ENCODE assay signal across 8 cellular contexts in genomic region chr10:59907537-59907917, GRCh38. TPM values are rescaled to one million over a fixed set of nuclear protein-coding genes. Genes with fewer than 3 reads are reported as not detected.
A peak's percentile ranks its signal among the peaks of the same experiment; 100 is the strongest.
DNase-seq lines count a peak whose midpoint lies in the region; ATAC-seq and TF ChIP-seq lines count a peak whose summit lies in the region.

No MANE protein-coding gene starts in this region.

- intact Hi-C loops in colonic mucosa (cut with DNase I) (loop anchor here (10.0 kb wide), 1 partner anchor 127 kb away; no protein-coding TSS in a partner anchor), natural killer cell (cut with micrococcal nuclease) (loop anchor here (1.0 to 5.0 kb wide), 3 partner anchors 26 to 1995 kb away; partner anchors contain the start of genes ARID5B, CISD1 and IPMK)

- peaks cover 25 to 35% (median 30%) of the 10 kb centered on the region in 11 experiments; a peak in 21 of 22 replicates for H4K20me1 ChIP-seq in BLaER1 treated with 17β-estradiol and CSF1 and Interleukin-3, amounts not matched to agents 10 nM and 100 nM
- peaks cover 23% of the 10 kb centered on the region for H4K20me1 ChIP-seq in Karpas-422 (ENCODE audit: insufficient read depth, low read depth, low read length)

- peaks cover 49 to 51% of the 10 kb centered on the region in 2 donors for H3K4me1 Mint-ChIP-seq in natural killer cell

- peak overlapping the region; percentile 95 to 100 (median 99); a peak in 19 of 20 replicates for H3K4me3 ChIP-seq in BLaER1 treated with 17β-estradiol and CSF1 and Interleukin-3, amounts not matched to agents 10 nM and 100 nM
- peak overlapping the region; percentile 96 for H3K4me3 ChIP-seq in Karpas-422 (ENCODE audit: low read length)
- H3K4me3 ChIP-seq in colonic mucosa, result peak overlapping the region; percentile 85

- H3K4me2 ChIP-seq in BLaER1 treated with 17β-estradiol and CSF1 and Interleukin-3, amounts not matched to agents 10 nM and 100 nM, result peak overlapping the region; percentile 67 to 97 (median 83)
- H3K4me2 ChIP-seq in Karpas-422 (ENCODE audit: low read depth, low read length, poor library complexity, severe bottlenecking), result peak overlapping the region; percentile 83

- peak overlapping the region; percentile 98 for H3K4me3 Mint-ChIP-seq in natural killer cell

- H3K9ac ChIP-seq in BLaER1 treated with 17β-estradiol and CSF1 and Interleukin-3, amounts not matched to agents 10 nM and 100 nM, result peak overlapping the region in 8 of 11 experiments; percentile 67 to 94 (median 92); a peak in 13 of 22 replicates
- H3K9ac ChIP-seq in Karpas-422 (ENCODE audit: low read length) (peak overlapping the region; percentile 98), colonic mucosa (ENCODE audit: low read depth in 2 of 2, low read length in 2 of 2) (peak overlapping the region in 1 of 2 donors; percentile 100)

- DNase-seq in Karpas-422 (no peak), colonic mucosa (no peak), natural killer cell (no peak), GM10266 (ENCODE audit: extremely low spot score) (no peak), SIG-M5 treated with dmso at 0.1 percent for 504 hours (lab: John Stamatoyannopoulos, UW; ENCODE audit: unreplicated experiment) (no peak)

- no peak for TF ChIP-seq CTCF in colonic mucosa (IDR thresholded peaks at IDR 0.05)
- no peak for TF ChIP-seq CTCF in natural killer cell (IDR thresholded peaks at IDR 0.05)
- no peak for TF ChIP-seq CTCF in GM10266 (IDR thresholded peaks at IDR 0.05; ENCODE audit: control insufficient read depth, insufficient read depth, low read depth, missing control alignments)

- no peaks in the 10 kb centered on the region for H3K9me2 ChIP-seq in Karpas-422 (replicated peaks; ENCODE audit: insufficient read depth, low read length)

- peaks cover 36 to 45% (median 42%) of the 10 kb centered on the region in 10 experiments for H3K4me1 ChIP-seq in BLaER1 treated with 17β-estradiol and CSF1 and Interleukin-3, amounts not matched to agents 10 nM and 100 nM
- peaks cover 47% of the 10 kb centered on the region for H3K4me1 ChIP-seq in Karpas-422 (ENCODE audit: low read length)
- no peaks in the 10 kb centered on the region for H3K4me1 ChIP-seq in colonic mucosa

- peak overlapping the region; percentile 91 to 96 for H3K27ac Mint-ChIP-seq in natural killer cell

- peaks cover 0 to under 1% of the 10 kb centered on the region in 2 donors for H3K27me3 Mint-ChIP-seq in natural killer cell (ENCODE audit: low read depth in 2 of 2)

- H3K27me3 ChIP-seq in BLaER1 treated with 17β-estradiol and CSF1 and Interleukin-3, amounts not matched to agents 10 nM and 100 nM, result no peaks in the 10 kb centered on the region
- H3K27me3 ChIP-seq in Karpas-422 (ENCODE audit: low read length), result no peaks in the 10 kb centered on the region
- H3K27me3 ChIP-seq in colonic mucosa, result no peaks in the 10 kb centered on the region

- H3K9me3 Mint-ChIP-seq in natural killer cell, result no peaks in the 10 kb centered on the region

- ATAC-seq in natural killer cell, result no peak
- no peak for ATAC-seq in HG02970 (IDR thresholded peaks at IDR 0.05; ENCODE audit: low FRiP score, unreplicated experiment)
- no peak for ATAC-seq in GM18517 (IDR thresholded peaks at IDR 0.05; ENCODE audit: unreplicated experiment)

- H3K79me2 ChIP-seq in Karpas-422 (ENCODE audit: low read length), result peaks cover 38% of the 10 kb centered on the region

- H3K27ac ChIP-seq in BLaER1 treated with 17β-estradiol and CSF1 and Interleukin-3, amounts not matched to agents 10 nM and 100 nM, result peak overlapping the region in 9 of 11 experiments; percentile 59 to 97 (median 90); a peak in 18 of 22 replicates
- H3K27ac ChIP-seq in Karpas-422 (ENCODE audit: low read length) (peak overlapping the region; percentile 86), colonic mucosa (peak overlapping the region; percentile 93)

- H3K9me3 ChIP-seq in BLaER1 treated with 17β-estradiol and CSF1 and Interleukin-3, amounts not matched to agents 10 nM and 100 nM (replicated peaks in 1 of 11), result no peaks in the 10 kb centered on the region; a peak in 1 of 22 replicates
- H3K9me3 ChIP-seq in Karpas-422 (ENCODE audit: low read length) (no peaks in the 10 kb centered on the region), colonic mucosa (no peaks in the 10 kb centered on the region)

- H3K36me3 Mint-ChIP-seq in natural killer cell, result peaks cover under 1% of the 10 kb centered on the region

- H3K36me3 ChIP-seq in BLaER1 treated with 17β-estradiol and CSF1 and Interleukin-3, amounts not matched to agents 10 nM and 100 nM, result peaks cover 0 to 13% (median 8%) of the 10 kb centered on the region in 11 experiments; a peak in 13 of 22 replicates
- H3K36me3 ChIP-seq in Karpas-422 (ENCODE audit: insufficient read depth, low read length), result peaks cover 10% of the 10 kb centered on the region; the same call in 1 of the 2 replicates
- H3K36me3 ChIP-seq in colonic mucosa, result no peaks in the 10 kb centered on the region

- peak overlapping the region; percentile 25 for H2AFZ ChIP-seq in Karpas-422 (ENCODE audit: low read length)

RNA-seq across cellular contexts. Expression of gene CCDC6, which starts 1.2 kb away (rescaled TPM):
- 25.7 and 50.9 TPM in 2 replicates for total RNA-seq in Karpas-422 (2014; rRNA removed; shearing (Covaris generic); ENCODE audit: low replicate concordance)
- total RNA-seq in colonic mucosa (10 to 100 TPM; 65.8 to 91.0 TPM), natural killer cell (10 to 100 TPM; 19.7 to 23.4 (median 20.8) TPM)
